Comparison of ENCODE assay signal across 9 cellular contexts in the genomic region with DNA sequence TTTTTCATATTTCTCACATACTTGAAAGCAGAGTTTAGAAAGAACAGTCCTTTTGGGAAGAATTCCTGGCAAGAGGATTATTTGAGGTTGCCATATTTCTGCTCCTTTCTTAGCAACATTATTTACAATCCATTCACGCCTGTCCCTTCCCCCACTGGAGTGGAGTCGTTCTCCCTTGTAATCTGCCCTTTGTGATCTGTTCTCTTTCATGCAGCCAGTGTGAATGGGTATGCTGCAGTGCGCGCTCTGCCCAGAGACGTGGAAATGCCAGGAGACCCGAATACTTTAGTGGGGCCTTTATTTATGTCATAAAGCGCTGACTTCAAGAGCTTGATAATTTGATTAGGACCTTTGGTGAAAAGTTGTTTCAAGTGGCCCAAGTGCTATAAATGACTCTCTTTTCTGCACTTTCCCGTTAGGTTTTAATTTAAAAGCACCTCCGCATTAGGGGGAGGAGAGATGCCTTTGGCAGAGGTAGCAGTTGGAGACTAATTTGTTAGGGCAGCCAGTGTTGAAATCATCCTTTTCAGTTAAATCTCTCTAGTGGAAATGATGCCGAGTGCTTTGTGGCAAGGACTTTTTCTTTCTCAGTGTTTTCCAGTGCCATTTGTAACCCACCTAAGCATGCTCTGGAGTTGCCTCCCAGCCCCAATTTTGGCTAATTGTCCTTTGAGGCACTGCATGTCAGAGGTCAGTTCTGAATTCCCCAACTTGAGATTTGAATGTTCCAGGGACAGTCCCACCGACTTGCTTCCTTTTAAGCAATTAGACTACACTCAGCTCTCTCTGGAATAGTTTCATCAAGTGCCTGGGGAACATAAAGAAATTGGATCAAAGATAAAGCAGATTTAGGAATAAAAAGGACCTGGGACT. TPM values are rescaled to one million over a fixed set of nuclear protein-coding genes. Genes with fewer than 3 reads are reported as not detected.
A peak's percentile ranks its signal among the peaks of the same experiment; 100 is the strongest.
DNase-seq lines count a peak whose midpoint lies in the region; ATAC-seq and TF ChIP-seq lines count a peak whose summit lies in the region.
"Had no signal": no experiment of that assay in that cellular context is flagged by ENCODE, and none has a peak within 500 bp of the region (broad histone marks: within the 10 kb centered on the region; RNA-seq: fewer than 3 reads in every experiment).

No MANE protein-coding gene starts in this region.

- H3K4me3 Mint-ChIP-seq in activated CD4-positive, alpha-beta T cell treated with anti-CD3 and anti-CD28 coated beads, Interleukin-2, amount 10 ng/mL, durations not matched to agents 7 days and 5 days = peak overlapping the region; percentile 84
- no peak overlapping the region for H3K4me3 Mint-ChIP-seq in chondrocyte (ENCODE audit: unreplicated experiment)

- no peaks in the 10 kb centered on the region for H3K27me3 Mint-ChIP-seq in activated CD4-positive, alpha-beta T cell treated with anti-CD3 and anti-CD28 coated beads, Interleukin-2, amount 10 ng/mL, durations not matched to agents 7 days and 5 days
- no peaks in the 10 kb centered on the region for H3K27me3 Mint-ChIP-seq in chondrocyte (ENCODE audit: low read depth)

- TF ChIP-seq CTCF in chondrocyte (IDR thresholded peaks at IDR 0.05) (no peak), suprapubic skin (IDR thresholded peaks at IDR 0.05) (no peak)

- H3K4me3 ChIP-seq in mesodermal cell (ENCODE audit: extremely low read depth, insufficient read depth, low read length, poor library complexity, severe bottlenecking) (no peak overlapping the region), suprapubic skin (no peak overlapping the region)

- no peaks in the 10 kb centered on the region for H3K27me3 ChIP-seq in suprapubic skin

- ATAC-seq in GM19455 (IDR thresholded peaks at IDR 0.05; ENCODE audit: unreplicated experiment) = no peak
- ATAC-seq in GM18517 (IDR thresholded peaks at IDR 0.05; ENCODE audit: unreplicated experiment) = no peak
- ATAC-seq in HG02885 (IDR thresholded peaks at IDR 0.05; ENCODE audit: poor library complexity, unreplicated experiment) = no peak

- H3K4me1 ChIP-seq in mesodermal cell (ENCODE audit: control insufficient read depth, insufficient read depth, low read length, poor library complexity, severe bottlenecking) (peaks cover 59% of the 10 kb centered on the region), suprapubic skin (peaks cover 69% of the 10 kb centered on the region)

- H3K9me3 ChIP-seq in mesodermal cell (ENCODE audit: control insufficient read depth, low read length) = no peaks in the 10 kb centered on the region
- no peaks in the 10 kb centered on the region for H3K9me3 ChIP-seq in suprapubic skin

- POLR2A ChIA-PET in activated CD4-positive, alpha-beta T cell treated with anti-CD3 and anti-CD28 coated beads, Interleukin-2, amount 10 ng/mL, durations not matched to agents 7 days and 5 days (lab: Charles Lee) = no interaction called here

- CTCF ChIA-PET in activated CD4-positive, alpha-beta T cell treated with anti-CD3 and anti-CD28 coated beads, Interleukin-2, amount 10 ng/mL, durations not matched to agents 7 days and 5 days (lab: Charles Lee) = interaction anchor here (1.2 to 1.4 kb wide), 2 partner anchors 11 to 42 kb away, joined by 3 read pairs; no protein-coding TSS in a partner anchor

- peaks cover 71% of the 10 kb centered on the region for H3K4me1 Mint-ChIP-seq in activated CD4-positive, alpha-beta T cell treated with anti-CD3 and anti-CD28 coated beads, Interleukin-2, amount 10 ng/mL, durations not matched to agents 7 days and 5 days
- peaks cover 89% of the 10 kb centered on the region for H3K4me1 Mint-ChIP-seq in chondrocyte (ENCODE audit: low read depth)

- DNase-seq in activated CD4-positive, alpha-beta T cell treated with anti-CD3 and anti-CD28 coated beads, Interleukin-2, amount 10 ng/mL, durations not matched to agents 7 days and 5 days = no peak
- no peak for DNase-seq in activated CD4-positive, alpha-beta T cell treated with anti-CD3 and anti-CD28 coated beads for 48 hours
- DNase-seq in chondrocyte (ENCODE audit: low spot score) = no peak
- no peak for DNase-seq in suprapubic skin (ENCODE audit: low spot score in 2 of 2)

- peaks cover 43% of the 10 kb centered on the region for H3K36me3 Mint-ChIP-seq in activated CD4-positive, alpha-beta T cell treated with anti-CD3 and anti-CD28 coated beads, Interleukin-2, amount 10 ng/mL, durations not matched to agents 7 days and 5 days (ENCODE audit: low read depth)
- peaks cover 4% of the 10 kb centered on the region for H3K36me3 Mint-ChIP-seq in chondrocyte (ENCODE audit: low read depth)

- 0 to 11% methylated on average over 2 to 9 of the region's 11 CpGs for WGBS in mesodermal cell (ENCODE audit: insufficient coverage in 2 of 2), 2 experiments
- 52% methylated on average over 11 of the region's 11 CpGs for WGBS in suprapubic skin

- H3K9me3 Mint-ChIP-seq in activated CD4-positive, alpha-beta T cell treated with anti-CD3 and anti-CD28 coated beads, Interleukin-2, amount 10 ng/mL, durations not matched to agents 7 days and 5 days = no peaks in the 10 kb centered on the region
- H3K9me3 Mint-ChIP-seq in chondrocyte (ENCODE audit: low read depth) = no peaks in the 10 kb centered on the region

- H3K27ac Mint-ChIP-seq in activated CD4-positive, alpha-beta T cell treated with anti-CD3 and anti-CD28 coated beads, Interleukin-2, amount 10 ng/mL, durations not matched to agents 7 days and 5 days = peak overlapping the region; percentile 97
- peak overlapping the region; percentile 66 for H3K27ac Mint-ChIP-seq in chondrocyte (ENCODE audit: unreplicated experiment)

- TF ChIP-seq EP300 in suprapubic skin (IDR thresholded peaks at IDR 0.05) = no peak

- H3K36me3 ChIP-seq in mesodermal cell (ENCODE audit: control insufficient read depth, insufficient read depth, low read length) (peaks cover 21% of the 10 kb centered on the region), suprapubic skin (no peaks in the 10 kb centered on the region)

- peak overlapping the region; percentile 71 for H3K27ac ChIP-seq in mesodermal cell (ENCODE audit: low read depth, low read length, severe bottlenecking)
- H3K27ac ChIP-seq in suprapubic skin = peak overlapping the region; percentile 6

- TF ChIP-seq POLR2A in suprapubic skin (IDR thresholded peaks at IDR 0.05) = no peak

RNA-seq across cellular contexts. Expression of a gene that starts 52.5 kb away (rescaled TPM):
- total RNA-seq in activated CD4-positive, alpha-beta T cell treated with anti-CD3 and anti-CD28 coated beads, Interleukin-2, amount 10 ng/mL, durations not matched to agents 7 days and 5 days = 10 to 100 TPM; 73.4 to 75.0 TPM
- total RNA-seq in chondrocyte = 64.2 to 86.4 TPM (median 65.0 TPM) in 3 replicates
- 118 TPM for polyA plus RNA-seq in mesodermal cell (2013, experiment 1 of 2)
- 132 TPM for polyA plus RNA-seq in mesodermal cell (2013, experiment 2 of 2)
- 10 to 100 TPM; 54.6 to 82.3 (median 68.0) TPM for total RNA-seq in suprapubic skin

RNA-seq across cellular contexts. Expression of a gene that starts 58.6 kb away (rescaled TPM):
- not detected for total RNA-seq in activated CD4-positive, alpha-beta T cell treated with anti-CD3 and anti-CD28 coated beads, Interleukin-2, amount 10 ng/mL, durations not matched to agents 7 days and 5 days
- total RNA-seq in chondrocyte (not detected in 3 replicates), suprapubic skin (not detected)
- not detected for polyA plus RNA-seq in mesodermal cell (2013, experiment 1 of 2)
- polyA plus RNA-seq in mesodermal cell (2013, experiment 2 of 2) = not detected
- polyA plus RNA-seq: AG04450 had no signal
